8 cellular contexts compared by ENCODE assay signal in genomic region chr7:73683056-73683915, GRCh38. TPM values are rescaled to one million over a fixed set of nuclear protein-coding genes. Genes with fewer than 3 reads are reported as not detected.
DNase-seq lines count a peak whose midpoint lies in the region; ATAC-seq and TF ChIP-seq lines count a peak whose summit lies in the region.

Gene BUD23, plus strand, starts transcription at chr7:73683597. Its CDS starts 29 bp downstream, at chr7:73683626.
Gene DNAJC30, minus strand, starts transcription at chr7:73683453. Its CDS starts 30 bp downstream, at chr7:73683423.

- H3K27me3 ChIP-seq in WERI-Rb-1 (ENCODE audit: insufficient read depth, low read depth, severe bottlenecking) (no peaks in the 10 kb centered on the region), breast epithelium (no peaks in the 10 kb centered on the region), smooth muscle cell (ENCODE audit: low read depth) (no peaks in the 10 kb centered on the region)

- peaks cover 11 to 14% of the 10 kb centered on the region in 2 donors for H3K4me1 ChIP-seq in breast epithelium
- peaks cover 18% of the 10 kb centered on the region for H3K4me1 ChIP-seq in smooth muscle cell (ENCODE audit: low read depth)

- peaks cover 56% of the 10 kb centered on the region for H3K79me2 ChIP-seq in smooth muscle cell (ENCODE audit: low read depth)

- H3K9ac ChIP-seq in smooth muscle cell (ENCODE audit: low read depth): peak within 1 kb of the TSS; percentile 90

- H4K20me1 ChIP-seq in smooth muscle cell (ENCODE audit: low read depth): peaks cover 21% of the 10 kb centered on the region

- peak within 1 kb of the TSS; percentile 98 for H3K4me3 ChIP-seq in AG04449 (ENCODE audit: low read depth, low read length)
- H3K4me3 ChIP-seq in WERI-Rb-1 (ENCODE audit: low read depth, low read length): peak within 1 kb of the TSS; percentile 81
- peak within 1 kb of the TSS; percentile 68 to 87 (median 86) for H3K4me3 ChIP-seq in breast epithelium
- peak within 1 kb of the TSS; percentile 100 for H3K4me3 ChIP-seq in smooth muscle cell

- H3K9me3 ChIP-seq in WERI-Rb-1 (ENCODE audit: severe bottlenecking): no peaks in the 10 kb centered on the region
- H3K9me3 ChIP-seq in breast epithelium: no peaks in the 10 kb centered on the region
- no peaks in the 10 kb centered on the region for H3K9me3 ChIP-seq in smooth muscle cell (replicated peaks; ENCODE audit: low read depth)

- ATAC-seq in GM18873 (IDR thresholded peaks at IDR 0.05; ENCODE audit: low FRiP score, unreplicated experiment) (peak; percentile 79), HG03135 (IDR thresholded peaks at IDR 0.05; ENCODE audit: unreplicated experiment) (peak; percentile 83)

- TF ChIP-seq CTCF in AG04449 (IDR thresholded peaks at IDR 0.05; ENCODE audit: insufficient read depth, low read length, missing control alignments) (no peak), WERI-Rb-1 (IDR thresholded peaks at IDR 0.05; ENCODE audit: low read depth, low read length) (no peak), breast epithelium (IDR thresholded peaks at IDR 0.05) (peak in 1 of 3 donors; percentile 18), smooth muscle cell (IDR thresholded peaks at IDR 0.05; ENCODE audit: borderline replicate concordance, insufficient read depth, poor library complexity, severe bottlenecking) (no peak)

- H3F3A ChIP-seq in smooth muscle cell (ENCODE audit: low read depth): no peaks in the 10 kb centered on the region

- POLR2A ChIA-PET in AG04449 (lab: Yijun Ruan, JAX): no interaction called here

- peak; percentile 69 for DNase-seq in AG04449 (ENCODE audit: low read depth, low spot score)
- DNase-seq in NCI-H2196 (lab: John Stamatoyannopoulos, UW; ENCODE audit: unreplicated experiment): peak; percentile 92
- DNase-seq in WERI-Rb-1: peak; percentile 97
- peak; percentile 98 to 99 for DNase-seq in breast epithelium (ENCODE audit: low spot score in 2 of 2)
- peak; percentile 98 for DNase-seq in iPS-NIHi7 (ENCODE audit: extremely low spot score)
- peak; percentile 95 for DNase-seq in smooth muscle cell (lab: John Stamatoyannopoulos, UW; ENCODE audit: unreplicated experiment)

- H3K36me3 ChIP-seq in WERI-Rb-1 (peaks cover 23% of the 10 kb centered on the region), breast epithelium (no peaks in the 10 kb centered on the region), smooth muscle cell (ENCODE audit: low read depth) (no peaks in the 10 kb centered on the region)

- H2AFZ ChIP-seq in smooth muscle cell (ENCODE audit: low read depth): peak within 1 kb of the TSS; percentile 98

- TF ChIP-seq POLR2A in breast epithelium (IDR thresholded peaks at IDR 0.05): peak; percentile 36

- CTCF ChIA-PET in AG04449 (lab: Yijun Ruan, JAX): interaction anchor here (0.7 to 3.2 kb wide), 3 partner anchors 15 to 76 kb away, joined by 4 to 6 read pairs (median 6); no protein-coding TSS in a partner anchor

- intact Hi-C loops in breast epithelium (cut with DNase I; ENCODE audit: low total_unique reads): no loop called here

- WGBS in smooth muscle cell (ENCODE audit: low lambda C conversion rate): 1% methylated on average over 77 of the region's 80 CpGs

- H3K4me2 ChIP-seq in smooth muscle cell: peak within 1 kb of the TSS; percentile 99

- H3K27ac ChIP-seq in WERI-Rb-1 (peak within 1 kb of the TSS; percentile 73), breast epithelium (peak within 1 kb of the TSS; percentile 85 to 88), smooth muscle cell (ENCODE audit: low read depth) (peak within 1 kb of the TSS; percentile 75)

RNA-seq across cellular contexts. Expression of gene BUD23, which starts in this region (rescaled TPM):
- total RNA-seq in breast epithelium (10 to 100 TPM; 39.5 to 49.8 (median 41.0) TPM), smooth muscle cell (35.6 and 43.0 TPM in 2 replicates)
- polyA plus RNA-seq in smooth muscle cell: 114 and 116 TPM in 2 replicates

RNA-seq across cellular contexts. Expression of gene DNAJC30, which starts in this region (rescaled TPM):
- total RNA-seq in breast epithelium (1 to 10 TPM; 2.9 to 6.9 (median 4.6) TPM), smooth muscle cell (1.2 and 1.4 TPM in 2 replicates)
- polyA plus RNA-seq in smooth muscle cell: 4.6 and 6.2 TPM in 2 replicates

Comparison
In these comparisons a context has a peak if more than half of its experiments do, and no peak if none do; other contexts are left out.
1. Peak in every context shown above with its lines: DNase-seq, ATAC-seq, H3K4me3 ChIP-seq and H3K27ac ChIP-seq.